15 cellular contexts compared by ENCODE assay signal in the genomic region with DNA sequence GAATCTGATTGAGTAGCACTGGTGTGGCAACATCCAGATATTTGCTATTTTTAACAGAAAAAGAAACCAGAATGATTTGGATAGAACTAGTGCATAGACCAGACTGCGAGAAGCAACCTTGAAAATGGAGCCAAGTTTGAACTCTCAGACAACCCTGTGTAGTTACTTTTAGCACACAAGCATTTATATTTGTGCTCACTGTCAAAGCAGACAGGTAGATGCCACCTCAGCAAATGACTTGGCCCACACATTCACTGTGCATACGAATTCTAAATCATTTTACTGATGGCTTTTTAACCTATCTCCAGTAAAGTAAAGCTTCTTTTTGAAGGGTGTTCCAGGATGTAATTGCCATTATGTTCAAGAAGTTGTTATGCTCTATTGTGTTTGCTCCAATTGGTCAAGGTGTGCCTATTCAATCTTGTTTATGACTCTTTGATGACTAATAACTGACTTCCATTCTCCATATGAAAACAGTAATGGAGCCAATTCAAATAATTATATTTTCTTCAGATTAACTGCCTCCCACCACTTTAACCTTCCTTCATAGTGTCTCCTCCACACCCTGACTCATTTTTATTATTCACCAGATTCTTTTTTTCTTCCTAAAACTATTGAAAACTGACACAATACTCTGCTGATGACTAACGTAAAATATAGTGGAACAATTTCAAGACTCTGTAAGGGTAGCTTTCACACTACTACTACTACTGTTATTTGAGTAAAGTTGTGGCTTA.
DNase-seq lines count a peak whose midpoint lies in the region; ATAC-seq and TF ChIP-seq lines count a peak whose summit lies in the region.
"Had no signal": no experiment of that assay in that cellular context is flagged by ENCODE, and none has a peak within 500 bp of the region (broad histone marks: within the 10 kb centered on the region; RNA-seq: fewer than 3 reads in every experiment).

No MANE protein-coding gene starts in this region.

- ATAC-seq in GM19351 (IDR thresholded peaks at IDR 0.05; ENCODE audit: unreplicated experiment): no peak
- ATAC-seq: activated CD8-positive, alpha-beta T cell treated with anti-CD3 and anti-CD28 coated beads for 36 hours; left lobe of liver; pancreas; upper lobe of right lung had no signal

- CTCF ChIA-PET in GM10248 (lab: Yijun Ruan, JAX): interaction anchor here (0.9 kb wide), 1 partner anchor 11 kb away, joined by 3 read pairs; no protein-coding TSS in a partner anchor

- POLR2A ChIA-PET in GM10248 (lab: Yijun Ruan, JAX): no interaction called here

- TF ChIP-seq CTCF in GM10248 (IDR thresholded peaks at IDR 0.05; ENCODE audit: control extremely low read depth, extremely low read depth, low read depth, missing control alignments): no peak

- no peak for TF ChIP-seq EP300 in Ishikawa (IDR thresholded peaks at IDR 0.05; ENCODE audit: borderline replicate concordance)

- DNase-seq in COR-L47 (lab: John Stamatoyannopoulos, UW): peak; percentile 33
- peak; percentile 31 for DNase-seq in astrocyte of the hippocampus (ENCODE audit: low read depth, low spot score)
- DNase-seq in glomerular endothelial cell (ENCODE audit: extremely low read depth, low read depth, low spot score): peak; percentile 12
- no peak for DNase-seq in GM10248 (ENCODE audit: extremely low spot score)
- no peak for DNase-seq in activated CD8-positive, alpha-beta memory T cell treated with anti-CD3 and anti-CD28 coated beads, Interleukin-2, amount 50 U/mL, for 4 hours
- DNase-seq in cerebellar nuclear complex (lab: John Stamatoyannopoulos, UW): no peak
- DNase-seq: activated CD8-positive, alpha-beta T cell treated with anti-CD3 and anti-CD28 coated beads for 36 hours; adrenal gland; NCI-H2029 treated with DMSO at 0.1 percent for 48 hours; pancreas; stimulated activated naive CD4-positive, alpha-beta T cell treated with Interleukin-2 at 50 U/mL for 16 hours; upper lobe of right lung had no signal

- no peak for TF ChIP-seq RAD21 in Ishikawa (IDR thresholded peaks at IDR 0.05; ENCODE audit: low read depth)

TF ChIP-seq in Ishikawa, 13 proteins besides CTCF, POLR2A, EP300 and RAD21:
- TF ChIP-seq NFIC (IDR thresholded peaks at IDR 0.05) (peak; percentile 38; the same call in 1 of the 2 replicates), CEBPB (IDR thresholded peaks at IDR 0.05) (no peak)

Comparison
In these comparisons a context has a peak if more than half of its experiments do, and no peak if none do; other contexts are left out.
1. DNase-seq: peak in COR-L47 (single experiment), astrocyte of the hippocampus (single experiment) and glomerular endothelial cell (single experiment); none in GM10248 (single experiment), activated CD8-positive, alpha-beta memory T cell treated with anti-CD3 and anti-CD28 coated beads, Interleukin-2, amount 50 U/mL, for 4 hours (single experiment) and cerebellar nuclear complex (0 of 2).